ENCODE assay signal across 8 cellular contexts in the genomic region with DNA sequence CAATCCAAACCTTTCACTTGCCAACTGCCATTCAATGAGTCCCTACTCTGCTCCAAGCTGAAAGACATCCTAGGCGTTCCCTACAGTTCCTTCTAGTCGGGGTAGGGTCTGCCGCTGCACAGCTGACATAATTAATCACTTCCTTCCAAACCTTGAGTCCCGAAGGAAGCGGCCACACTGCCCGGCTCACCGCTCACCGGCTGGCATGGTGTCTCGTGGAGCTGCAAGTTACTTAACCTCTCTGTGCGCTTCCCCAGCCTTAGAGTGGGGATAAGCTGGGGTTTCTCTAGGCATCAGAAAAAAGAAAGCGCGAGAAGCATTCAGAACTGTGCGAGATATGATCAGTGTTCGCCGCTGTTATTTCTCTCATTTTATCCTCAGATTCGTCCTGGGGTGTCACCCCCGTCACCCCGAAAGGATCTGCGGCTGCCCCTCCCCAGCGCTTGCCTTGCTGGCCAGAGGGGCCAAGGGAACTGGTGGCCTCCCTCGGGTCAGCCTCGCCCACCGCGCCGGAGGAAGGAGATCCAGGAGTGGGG. TPM values are rescaled to one million over a fixed set of nuclear protein-coding genes. Genes with fewer than 3 reads are reported as not detected.
DNase-seq lines count a peak whose midpoint lies in the region; ATAC-seq and TF ChIP-seq lines count a peak whose summit lies in the region.

No MANE protein-coding gene starts in this region.

- peaks cover 0 to 3% of the 10 kb centered on the region in 2 donors for H3K36me3 ChIP-seq in lung (ENCODE audit: control insufficient read depth in 2 of 2, insufficient read depth in 2 of 2, low read length in 2 of 2)
- H3K36me3 ChIP-seq in suprapubic skin: peaks cover 7% of the 10 kb centered on the region

- TF ChIP-seq EP300 in suprapubic skin (IDR thresholded peaks at IDR 0.05): no peak

- WGBS in lung, 2 donors: 1% methylated on average over 23 to 25 of the region's 25 CpGs
- WGBS in suprapubic skin: 0% methylated on average over 15 of the region's 25 CpGs

- TF ChIP-seq CTCF in dorsolateral prefrontal cortex (IDR thresholded peaks at IDR 0.05 in 54 of 56, conservative IDR thresholded peaks at IDR 0.05 in 2 of 56; ENCODE audit: low read depth in 1 of 56, partially characterized antibody in 56 of 56) (no peak), lung (IDR thresholded peaks at IDR 0.05; ENCODE audit: control extremely low read depth, extremely low read depth) (no peak), suprapubic skin (IDR thresholded peaks at IDR 0.05) (no peak)

- peaks cover 0 to 10% of the 10 kb centered on the region in 2 donors for H3K4me1 ChIP-seq in lung (ENCODE audit: control insufficient read depth in 2 of 2, insufficient read depth in 2 of 2, low read length in 2 of 2)
- peaks cover 20% of the 10 kb centered on the region for H3K4me1 ChIP-seq in suprapubic skin

- TF ChIP-seq POLR2A in suprapubic skin (IDR thresholded peaks at IDR 0.05): no peak

- H3K9me3 ChIP-seq in lung (ENCODE audit: control insufficient read depth in 2 of 2, insufficient read depth in 1 of 2, low read length in 1 of 2): no peaks in the 10 kb centered on the region
- H3K9me3 ChIP-seq in suprapubic skin: no peaks in the 10 kb centered on the region

- ATAC-seq in GM18517 (IDR thresholded peaks at IDR 0.05; ENCODE audit: unreplicated experiment) (peak; percentile 12), HG03039 (IDR thresholded peaks at IDR 0.05; ENCODE audit: unreplicated experiment) (peak; percentile 19), SK-N-SH treated with all-trans-retinoic acid at 6 μM for 48 hours (peak; percentile 69), lung (ENCODE audit: insufficient read depth, low FRiP score) (no peak)

- H3K27ac ChIP-seq in dorsolateral prefrontal cortex: peak overlapping the region in 38 of 59 donors; percentile 58 to 95 (median 84)
- H3K27ac ChIP-seq in lung (ENCODE audit: low read depth in 1 of 2, low read length in 1 of 2): peak overlapping the region; percentile 86 to 98
- peak overlapping the region; percentile 81 for H3K27ac ChIP-seq in suprapubic skin

- intact Hi-C loops in dorsolateral prefrontal cortex (cut with DNase I): loop anchor here in 1 of 2 donors (5.0 kb wide), 1 partner anchor 142 kb away; no protein-coding TSS in a partner anchor

- H3K27me3 ChIP-seq in dorsolateral prefrontal cortex (no peaks in the 10 kb centered on the region), lung (ENCODE audit: control insufficient read depth, insufficient read depth) (no peaks in the 10 kb centered on the region), suprapubic skin (no peaks in the 10 kb centered on the region)

- DNase-seq in AG08396 (ENCODE audit: low spot score): peak; percentile 60
- DNase-seq in dorsolateral prefrontal cortex: peak in 1 of 10 donors; percentile 48
- DNase-seq in lung (ENCODE audit: low spot score): no peak
- no peak for DNase-seq in suprapubic skin (ENCODE audit: low spot score in 2 of 2)
- DNase-seq in DMS114 treated with DMSO at 0.1 percent for 48 hours (lab: John Stamatoyannopoulos, UW; ENCODE audit: unreplicated experiment): no peak

- H3K4me3 ChIP-seq in dorsolateral prefrontal cortex (peak overlapping the region; percentile 69 to 100 (median 93)), lung (peak overlapping the region; percentile 96), suprapubic skin (peak overlapping the region; percentile 94)

TF ChIP-seq in SK-N-SH treated with all-trans-retinoic acid at 6 μM for 48 hours, 23 proteins besides CTCF, POLR2A, EP300 and RAD21:
- no peak for TF ChIP-seq CSDC2 (CRISPR knock-in tag; IDR thresholded peaks at IDR 0.05)
- TF ChIP-seq TOX (CRISPR knock-in tag; IDR thresholded peaks at IDR 0.05; ENCODE audit: borderline replicate concordance): no peak
- no peak for TF ChIP-seq GLIS3 (CRISPR knock-in tag; IDR thresholded peaks at IDR 0.05)
- TF ChIP-seq ZC3H10 (CRISPR knock-in tag; IDR thresholded peaks at IDR 0.05): no peak
- TF ChIP-seq SNAI2 (CRISPR knock-in tag; IDR thresholded peaks at IDR 0.05): no peak
- no peak for TF ChIP-seq ZFP3 (CRISPR knock-in tag; IDR thresholded peaks at IDR 0.05)
- TF ChIP-seq ZNF70 (CRISPR knock-in tag; IDR thresholded peaks at IDR 0.05): no peak
- TF ChIP-seq PPARA (CRISPR knock-in tag; IDR thresholded peaks at IDR 0.05; ENCODE audit: borderline replicate concordance): no peak
- TF ChIP-seq, protein P1, sequence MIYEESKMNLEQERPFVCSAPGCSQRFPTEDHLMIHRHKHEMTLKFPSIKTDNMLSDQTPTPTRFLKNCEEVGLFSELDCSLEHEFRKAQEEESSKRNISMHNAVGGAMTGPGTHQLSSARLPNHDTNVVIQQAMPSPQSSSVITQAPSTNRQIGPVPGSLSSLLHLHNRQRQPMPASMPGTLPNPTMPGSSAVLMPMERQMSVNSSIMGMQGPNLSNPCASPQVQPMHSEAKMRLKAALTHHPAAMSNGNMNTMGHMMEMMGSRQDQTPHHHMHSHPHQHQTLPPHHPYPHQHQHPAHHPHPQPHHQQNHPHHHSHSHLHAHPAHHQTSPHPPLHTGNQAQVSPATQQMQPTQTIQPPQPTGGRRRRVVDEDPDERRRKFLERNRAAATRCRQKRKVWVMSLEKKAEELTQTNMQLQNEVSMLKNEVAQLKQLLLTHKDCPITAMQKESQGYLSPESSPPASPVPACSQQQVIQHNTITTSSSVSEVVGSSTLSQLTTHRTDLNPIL (CRISPR knock-in tag; IDR thresholded peaks at IDR 0.05; ENCODE audit: low read depth): no peak
- TF ChIP-seq OSR1 (CRISPR knock-in tag; IDR thresholded peaks at IDR 0.05): no peak
- no peak for TF ChIP-seq RARB (CRISPR knock-in tag; IDR thresholded peaks at IDR 0.05)

RNA-seq across cellular contexts. Expression of a gene that starts 0.7 kb away (rescaled TPM):
- 100 to 1,000 TPM in 5 of 120 experiments, 10 to 100 TPM in 115; 54.3 to 115 (median 83.0) TPM for total RNA-seq in dorsolateral prefrontal cortex
- 10 to 100 TPM; 19.9 to 66.1 TPM for total RNA-seq in lung
- polyA plus RNA-seq in lung: 10 to 100 TPM; 48.8 to 71.5 TPM
- 10 to 100 TPM; 22.3 to 46.8 (median 29.2) TPM for total RNA-seq in suprapubic skin

RNA-seq across cellular contexts. Expression of a gene that starts 34.6 kb away (rescaled TPM):
- total RNA-seq in dorsolateral prefrontal cortex (10 to 100 TPM; 39.4 to 74.3 (median 61.4) TPM), lung (10 to 100 TPM; 26.5 to 33.8 TPM), suprapubic skin (10 to 100 TPM; 25.8 to 48.4 (median 30.8) TPM)
- 1 to 10 TPM; 7.9 to 8.3 TPM for polyA plus RNA-seq in lung
